In genomic region chr17:76700627-76701470, GRCh38 we compare ENCODE assay signal across 8 cellular contexts. TPM values are rescaled to one million over a fixed set of nuclear protein-coding genes. Genes with fewer than 3 reads are reported as not detected.
DNase-seq lines count a peak whose midpoint lies in the region; ATAC-seq and TF ChIP-seq lines count a peak whose summit lies in the region.

No MANE protein-coding gene starts in this region.

- H3K36me3 Mint-ChIP-seq in HFFc6 (ENCODE audit: low read depth), result peaks cover 6% of the 10 kb centered on the region; the same call in 1 of the 2 replicates
- no peaks in the 10 kb centered on the region for H3K36me3 Mint-ChIP-seq in activated naive CD8-positive, alpha-beta T cell treated with anti-CD3 and anti-CD28 coated beads for 36 hours

- peak; percentile 73 to 79 for ATAC-seq in right cardiac atrium

- intact Hi-C loops in right cardiac atrium (cut with DNase I), result no loop called here

- peak overlapping the region; percentile 99 for H3K27ac ChIP-seq in right cardiac atrium (ENCODE audit: low read length)

- H3K9me3 ChIP-seq in right cardiac atrium (ENCODE audit: control insufficient read depth, low read length), result no peaks in the 10 kb centered on the region

- peaks cover 4% of the 10 kb centered on the region for H3K27me3 Mint-ChIP-seq in HFFc6 (ENCODE audit: insufficient read depth)
- H3K27me3 Mint-ChIP-seq in activated naive CD8-positive, alpha-beta T cell treated with anti-CD3 and anti-CD28 coated beads for 36 hours, result no peaks in the 10 kb centered on the region

- WGBS in right cardiac atrium, result 14% methylated on average over 32 of the region's 32 CpGs

- peaks cover 54% of the 10 kb centered on the region for H3K4me1 Mint-ChIP-seq in HFFc6 (ENCODE audit: low read depth)
- H3K4me1 Mint-ChIP-seq in activated naive CD8-positive, alpha-beta T cell treated with anti-CD3 and anti-CD28 coated beads for 36 hours, result no peaks in the 10 kb centered on the region

- peak overlapping the region; percentile 76 for H3K4me3 Mint-ChIP-seq in HFFc6
- H3K4me3 Mint-ChIP-seq in activated naive CD8-positive, alpha-beta T cell treated with anti-CD3 and anti-CD28 coated beads for 36 hours, result no peak overlapping the region

- TF ChIP-seq CTCF in HFFc6 (IDR thresholded peaks at IDR 0.05) (no peak), GM10266 (IDR thresholded peaks at IDR 0.05; ENCODE audit: control insufficient read depth, insufficient read depth, low read depth, missing control alignments) (no peak)

- DNase-seq in HFFc6, result peak; percentile 81
- no peak for DNase-seq in activated naive CD8-positive, alpha-beta T cell treated with anti-CD3 and anti-CD28 coated beads for 36 hours
- peak; percentile 68 to 87 (median 87) for DNase-seq in right cardiac atrium
- peak; percentile 66 for DNase-seq in skeletal muscle cell (ENCODE audit: low read depth)
- no peak for DNase-seq in NOMO-1 (lab: John Stamatoyannopoulos, UW; ENCODE audit: unreplicated experiment in 2 of 2)
- no peak for DNase-seq in ureter (ENCODE audit: low spot score)
- no peak for DNase-seq in GM10266 (ENCODE audit: extremely low spot score)
- DNase-seq in activated CD4-positive, alpha-beta T cell treated with anti-CD3 and anti-CD28 coated beads, Interleukin-2, amount 50 U/mL, for 4 hours, result no peak

- peaks cover 44% of the 10 kb centered on the region for H3K4me1 ChIP-seq in right cardiac atrium (ENCODE audit: control insufficient read depth, insufficient read depth, low read length)

- no peaks in the 10 kb centered on the region for H3K27me3 ChIP-seq in right cardiac atrium (ENCODE audit: control insufficient read depth, insufficient read depth)

- H3K27ac Mint-ChIP-seq in HFFc6, result peak overlapping the region; percentile 89
- H3K27ac Mint-ChIP-seq in activated naive CD8-positive, alpha-beta T cell treated with anti-CD3 and anti-CD28 coated beads for 36 hours, result peak overlapping the region; percentile 46

- H3K4me3 ChIP-seq in right cardiac atrium (ENCODE audit: low read length), result peak overlapping the region; percentile 25
- peak overlapping the region; percentile 20 for H3K4me3 ChIP-seq in skeletal muscle cell (ENCODE audit: low read depth, low read length)

- H3K9me3 Mint-ChIP-seq in HFFc6, result no peaks in the 10 kb centered on the region
- no peaks in the 10 kb centered on the region for H3K9me3 Mint-ChIP-seq in activated naive CD8-positive, alpha-beta T cell treated with anti-CD3 and anti-CD28 coated beads for 36 hours

RNA-seq across cellular contexts. Expression of gene MXRA7, which starts 9.9 kb away (rescaled TPM):
- total RNA-seq in HFFc6 (2021; fragmentation: NEBNext Ultra II Directional; extraction: Animal tissue kit (Norgen Biotek cat#: 25700)), result 100 to 1,000 TPM; 180 to 259 (median 192) TPM
- 10 to 100 TPM; 13.7 to 14.8 TPM for total RNA-seq in activated naive CD8-positive, alpha-beta T cell treated with anti-CD3 and anti-CD28 coated beads for 36 hours
- total RNA-seq in right cardiac atrium (100 to 1,000 TPM; 461 to 558 (median 512) TPM), ureter (129 TPM)
- polyA plus RNA-seq in right cardiac atrium, result 473 TPM

RNA-seq across cellular contexts. Expression of gene JMJD6, which starts 25.6 kb away (rescaled TPM):
- total RNA-seq in HFFc6 (2021; fragmentation: NEBNext Ultra II Directional; extraction: Animal tissue kit (Norgen Biotek cat#: 25700)), result 10 to 100 TPM; 32.9 to 44.3 (median 37.3) TPM
- 10 to 100 TPM; 54.6 to 55.8 TPM for total RNA-seq in activated naive CD8-positive, alpha-beta T cell treated with anti-CD3 and anti-CD28 coated beads for 36 hours
- total RNA-seq in right cardiac atrium (10 to 100 TPM; 44.7 to 58.8 (median 57.2) TPM), ureter (28.2 TPM)
- polyA plus RNA-seq in right cardiac atrium, result 36.7 TPM

RNA-seq across cellular contexts. Expression of gene METTL23, which starts 25.8 kb away (rescaled TPM):
- 10 to 100 TPM; 30.1 to 32.8 (median 31.1) TPM for total RNA-seq in HFFc6 (2021; fragmentation: NEBNext Ultra II Directional; extraction: Animal tissue kit (Norgen Biotek cat#: 25700))
- 10 to 100 TPM; 30.0 to 30.6 TPM for total RNA-seq in activated naive CD8-positive, alpha-beta T cell treated with anti-CD3 and anti-CD28 coated beads for 36 hours
- total RNA-seq in right cardiac atrium (10 to 100 TPM; 24.1 to 28.5 (median 25.6) TPM), ureter (28.5 TPM)
- 32.5 TPM for polyA plus RNA-seq in right cardiac atrium

RNA-seq across cellular contexts. Expression of gene SRSF2, which starts 36.3 kb away (rescaled TPM):
- total RNA-seq in HFFc6 (2021; fragmentation: NEBNext Ultra II Directional; extraction: Animal tissue kit (Norgen Biotek cat#: 25700)), result 100 to 1,000 TPM; 179 to 220 (median 215) TPM
- 100 to 1,000 TPM; 549 to 571 TPM for total RNA-seq in activated naive CD8-positive, alpha-beta T cell treated with anti-CD3 and anti-CD28 coated beads for 36 hours
- total RNA-seq in right cardiac atrium, result 100 to 1,000 TPM in 1 of 4 donors, 10 to 100 TPM in 3; 79.0 to 113 (median 91.3) TPM
- polyA plus RNA-seq in right cardiac atrium, result 82.5 TPM
- 231 TPM for total RNA-seq in ureter

RNA-seq across cellular contexts. Expression of gene MFSD11, which starts 37.1 kb away (rescaled TPM):
- 10 to 100 TPM; 16.1 to 23.4 (median 20.7) TPM for total RNA-seq in HFFc6 (2021; fragmentation: NEBNext Ultra II Directional; extraction: Animal tissue kit (Norgen Biotek cat#: 25700))
- total RNA-seq in activated naive CD8-positive, alpha-beta T cell treated with anti-CD3 and anti-CD28 coated beads for 36 hours, result 10 to 100 TPM; 14.4 to 16.0 TPM
- total RNA-seq in right cardiac atrium, result 10 to 100 TPM; 23.6 to 40.2 (median 31.5) TPM
- 16.2 TPM for polyA plus RNA-seq in right cardiac atrium
- 27.0 TPM for total RNA-seq in ureter

Comparison
In these comparisons a context has a peak if more than half of its experiments do, and no peak if none do; other contexts are left out.
1. DNase-seq: peak in HFFc6 (single experiment), right cardiac atrium (3 of 3) and skeletal muscle cell (single experiment); none in activated naive CD8-positive, alpha-beta T cell treated with anti-CD3 and anti-CD28 coated beads for 36 hours (single experiment), NOMO-1 (0 of 2), ureter (single experiment), GM10266 (single experiment) and activated CD4-positive, alpha-beta T cell treated with anti-CD3 and anti-CD28 coated beads, Interleukin-2, amount 50 U/mL, for 4 hours (0 of 2).